ENCODE assay signal across 31 cellular contexts in genomic region chr7:71404701-71405345, GRCh38.
"Had no signal": no experiment of that assay in that cellular context is flagged by ENCODE, and none has a peak within 500 bp of the region (broad histone marks: within the 10 kb centered on the region; RNA-seq: fewer than 3 reads in every experiment).

No MANE protein-coding gene starts in this region.

- H3K27ac ChIP-seq: colonic mucosa, esophagus squamous epithelium, neutrophil, pancreas, stomach, thyroid gland, vagina had no signal

- FAIRE-seq: endometrium, islet of Langerhans, pancreas had no signal

- H3K4me1 ChIP-seq: colonic mucosa, esophagus squamous epithelium, pancreas, stomach, thyroid gland, vagina had no signal

- H3K27me3 ChIP-seq: colonic mucosa, esophagus squamous epithelium, heart right ventricle, neutrophil, pancreas, stomach, thyroid gland, vagina had no signal

- H3K27ac Mint-ChIP-seq: memory B cell; mesothelial cell of epicardium; naive B cell; natural killer cell treated with Interleukin-12 subunit alpha and Interleukin-12 subunit beta and Interleukin-15 and Interleukin-18, amount 100 ng/mL, for 72 hours; stimulated activated effector memory CD8-positive, alpha-beta T cell treated with anti-CD3 and anti-CD28 coated beads, Interleukin-12 subunit alpha, Interleukin-12 subunit beta, amount 100 ng/mL, for 72 hours had no signal

- H3K4me3 Mint-ChIP-seq: memory B cell; mesothelial cell of epicardium; naive B cell; natural killer cell treated with Interleukin-12 subunit alpha and Interleukin-12 subunit beta and Interleukin-15 and Interleukin-18, amount 100 ng/mL, for 72 hours; neural crest cell; stimulated activated effector memory CD8-positive, alpha-beta T cell treated with anti-CD3 and anti-CD28 coated beads, Interleukin-12 subunit alpha, Interleukin-12 subunit beta, amount 100 ng/mL, for 72 hours had no signal

- ATAC-seq: left colon; mucosa of descending colon; natural killer cell treated with Interleukin-12 subunit alpha and Interleukin-12 subunit beta and Interleukin-15 and Interleukin-18, amount 100 ng/mL, for 72 hours; pancreas; sciatic nerve; stimulated activated effector memory CD8-positive, alpha-beta T cell treated with anti-CD3 and anti-CD28 coated beads, Interleukin-12 subunit alpha, Interleukin-12 subunit beta, amount 100 ng/mL, for 72 hours had no signal

- H3K27me3 Mint-ChIP-seq: memory B cell; naive B cell; natural killer cell treated with Interleukin-12 subunit alpha and Interleukin-12 subunit beta and Interleukin-15 and Interleukin-18, amount 100 ng/mL, for 72 hours had no signal

- DNase-seq: colonic mucosa; dermis blood vessel endothelial cell; effector memory CD4-positive, alpha-beta T cell; erythroblast; esophagus squamous epithelium; foreskin melanocyte; glutamatergic neuron; heart right ventricle; hippocampal formation; left colon; mucosa of descending colon; naive B cell; pancreas; retina; stimulated activated CD4-positive, alpha-beta T cell treated with anti-CD3 and anti-CD28 coated beads, Interleukin-2, amount 100 ng/mL, for 24 hours; stimulated activated CD4-positive, alpha-beta T cell treated with anti-CD3 and anti-CD28 coated beads, Interleukin-4, amount 100 ng/mL, for 24 hours; stimulated activated naive CD4-positive, alpha-beta T cell treated with Interleukin-2 at 50 U/mL for 16 hours; stomach; thyroid gland; trophoblast cell had no signal

- H3K4me3 ChIP-seq: colonic mucosa, esophagus squamous epithelium, heart right ventricle, lung, mucosa of descending colon, pancreas, stomach, thyroid gland, vagina had no signal

- H3K36me3 Mint-ChIP-seq: memory B cell; natural killer cell treated with Interleukin-12 subunit alpha and Interleukin-12 subunit beta and Interleukin-15 and Interleukin-18, amount 100 ng/mL, for 72 hours; stimulated activated effector memory CD8-positive, alpha-beta T cell treated with anti-CD3 and anti-CD28 coated beads, Interleukin-12 subunit alpha, Interleukin-12 subunit beta, amount 100 ng/mL, for 72 hours had no signal

- H3K9me3 ChIP-seq: colonic mucosa, neutrophil, pancreas, thyroid gland, vagina had no signal

- H3K36me3 ChIP-seq: colonic mucosa, esophagus squamous epithelium, heart right ventricle, neutrophil, pancreas, stomach, thyroid gland, vagina had no signal

- H3K4me1 Mint-ChIP-seq: memory B cell; mesothelial cell of epicardium; naive B cell; stimulated activated effector memory CD8-positive, alpha-beta T cell treated with anti-CD3 and anti-CD28 coated beads, Interleukin-12 subunit alpha, Interleukin-12 subunit beta, amount 100 ng/mL, for 72 hours had no signal
